8 cellular contexts compared by ENCODE assay signal in genomic region chr16:77211880-77212735, GRCh38. TPM values are rescaled to one million over a fixed set of nuclear protein-coding genes. Genes with fewer than 3 reads are reported as not detected.
A peak's percentile ranks its signal among the peaks of the same experiment; 100 is the strongest.
DNase-seq lines count a peak whose midpoint lies in the region; ATAC-seq, FAIRE-seq and TF ChIP-seq lines count a peak whose summit lies in the region.

No MANE protein-coding gene starts in this region.

- peak overlapping the region; percentile 85 for H3K9ac ChIP-seq in NT2/D1 (ENCODE audit: insufficient read length, low read depth)

- no peaks in the 10 kb centered on the region for H3K27me3 ChIP-seq in NT2/D1 (ENCODE audit: insufficient read depth, insufficient read length)

- H3K9me3 ChIP-seq in NT2/D1 (ENCODE audit: insufficient read depth, low read length), result no peaks in the 10 kb centered on the region

- peaks cover 11% of the 10 kb centered on the region for H3K36me3 ChIP-seq in NT2/D1 (ENCODE audit: insufficient read depth, insufficient read length, low read length)

- DNase-seq in CMK (ENCODE audit: low read depth), result peak; percentile 31
- peak; percentile 88 for DNase-seq in HK-2 (ENCODE audit: unreplicated experiment)
- peak; percentile 84 for DNase-seq in NT2/D1 (ENCODE audit: low read depth, low spot score)
- peak; percentile 75 to 83 for DNase-seq in activated T-cell treated with anti-CD3 and anti-CD28 coated beads, Interleukin-2, amount 50 U/mL, for 48 hours
- peak; percentile 12 for DNase-seq in fibroblast of villous mesenchyme (ENCODE audit: low read depth)
- DNase-seq in posterior vena cava (ENCODE audit: low spot score), result peak; percentile 85
- peak; percentile 67 for DNase-seq in urothelium cell line (ENCODE audit: low spot score)

- TF ChIP-seq CTCF in fibroblast of villous mesenchyme (IDR thresholded peaks at IDR 0.05; ENCODE audit: insufficient read depth, low read depth, low read length), result peak; percentile 3

- H3K4me3 ChIP-seq in NT2/D1 (ENCODE audit: insufficient read length, low read depth) (peak overlapping the region; percentile 79), fibroblast of villous mesenchyme (ENCODE audit: low read depth, low read length) (peak overlapping the region; percentile 66)

- intact Hi-C loops in posterior vena cava (cut with DNase I), result no loop called here

- H3K4me1 ChIP-seq in NT2/D1 (ENCODE audit: insufficient read depth, insufficient read length), result peaks cover 13% of the 10 kb centered on the region

- ATAC-seq in GM19463 (IDR thresholded peaks at IDR 0.05; ENCODE audit: unreplicated experiment), result peak; percentile 68

- FAIRE-seq in urothelium cell line (lab: Jason Lieb, UNC), result peak; percentile 58

RNA-seq across cellular contexts. Expression of gene SYCE1L, which starts 12.9 kb away (rescaled TPM):
- total RNA-seq in fibroblast of villous mesenchyme (0.32 TPM in 1 of 2 replicates, not detected in the other), posterior vena cava (1 to 10 TPM; 2.5 to 6.1 TPM)

RNA-seq across cellular contexts. Expression of gene MON1B, which starts 21.1 kb away (rescaled TPM):
- total RNA-seq in fibroblast of villous mesenchyme, result 10.4 and 11.0 TPM in 2 replicates
- total RNA-seq in posterior vena cava, result 10 to 100 TPM; 34.7 to 35.6 TPM

Comparison
In these comparisons a context has a peak if more than half of its experiments do, and no peak if none do; other contexts are left out.
1. Peak in every context shown above with its lines: DNase-seq, ATAC-seq and H3K4me3 ChIP-seq.
2. DNase-seq: peak in every context shown above with its lines; median percentile 88 in HK-2; 85 in posterior vena cava; 84 in NT2/D1; 79 in activated T-cell treated with anti-CD3 and anti-CD28 coated beads, Interleukin-2, amount 50 U/mL, for 48 hours; 67 in urothelium cell line; 31 in CMK; 12 in fibroblast of villous mesenchyme.